25 cellular contexts compared by ENCODE assay signal in genomic region chr1:211490821-211491415, GRCh38. TPM values are rescaled to one million over a fixed set of nuclear protein-coding genes. Genes with fewer than 3 reads are reported as not detected.
DNase-seq lines count a peak whose midpoint lies in the region; ATAC-seq, FAIRE-seq and TF ChIP-seq lines count a peak whose summit lies in the region.
"Had no signal": no experiment of that assay in that cellular context is flagged by ENCODE, and none has a peak within 500 bp of the region (broad histone marks: within the 10 kb centered on the region; RNA-seq: fewer than 3 reads in every experiment).

No MANE protein-coding gene starts in this region.

- H4K20me1 ChIP-seq in HepG2 (ENCODE audit: insufficient read depth, low read length): no peaks in the 10 kb centered on the region

- POLR2A ChIA-PET in HepG2 (lab: Yijun Ruan, JAX): no interaction called here
- POLR2A ChIA-PET in GM10248 (lab: Yijun Ruan, JAX): no interaction called here

- TF ChIP-seq CTCF in BE2C (IDR thresholded peaks at IDR 0.05; ENCODE audit: low read depth, low read length) (no peak), WERI-Rb-1 (IDR thresholded peaks at IDR 0.05; ENCODE audit: low read depth, low read length) (peak; percentile 67), HepG2 (CRISPR knock-in tag; IDR thresholded peaks at IDR 0.05) (peak; percentile 14; the same call in 1 of the 2 replicates), GM10248 (IDR thresholded peaks at IDR 0.05; ENCODE audit: control extremely low read depth, extremely low read depth, low read depth, missing control alignments) (no peak)

- H3K9me3 ChIP-seq in BE2C (no peaks in the 10 kb centered on the region), WERI-Rb-1 (ENCODE audit: severe bottlenecking) (no peaks in the 10 kb centered on the region), HepG2 (ENCODE audit: low read length) (no peaks in the 10 kb centered on the region)

- CTCF ChIA-PET in HepG2 (lab: Yijun Ruan, JAX; ENCODE audit: low intra/inter-chr PET ratio, low total read pairs) (no interaction called here), GM10248 (lab: Yijun Ruan, JAX) (interaction anchor here (1.1 to 2.1 kb wide), 3 partner anchors 11 to 21 kb away, joined by 3 to 9 read pairs (median 5); no protein-coding TSS in a partner anchor)

- no peak overlapping the region for H2AFZ ChIP-seq in HepG2 (ENCODE audit: low read length)

- no peak overlapping the region for H3K4me2 ChIP-seq in HepG2 (ENCODE audit: low read depth, low read length)

- H3K9ac ChIP-seq in HepG2 (ENCODE audit: insufficient read depth, low read depth, low read length): no peak overlapping the region

- peak overlapping the region; percentile 51 for H3K4me3 ChIP-seq in BE2C (ENCODE audit: low read depth, low read length)
- peak overlapping the region; percentile 80 for H3K4me3 ChIP-seq in WERI-Rb-1 (ENCODE audit: low read depth, low read length)
- H3K4me3 ChIP-seq in HepG2 (replicated peaks in 1 of 3; ENCODE audit: insufficient read depth in 1 of 3, low read depth in 2 of 3, low read length in 3 of 3): no peak overlapping the region
- H3K4me3 ChIP-seq: GM12878 had no signal

- BruUV-seq in HepG2 (replicated peaks; lab: Mats Ljungman, UMichigan): no TSS peak

- no peak for DNase-seq in BE2C
- peak; percentile 81 for DNase-seq in NCI-H82 (lab: John Stamatoyannopoulos, UW)
- DNase-seq in WERI-Rb-1: peak; percentile 91
- DNase-seq in HepG2 (ENCODE audit: low spot score): no peak
- no peak for DNase-seq in GM10248 (ENCODE audit: extremely low spot score)
- DNase-seq in kidney glomerular epithelial cell (lab: John Stamatoyannopoulos, UW): no peak
- no peak for DNase-seq in activated CD4-positive, alpha-beta T cell treated with anti-CD3 and anti-CD28 coated beads for 4 hours
- DNase-seq: AML-193; CD8-positive, alpha-beta memory T cell; DMS53; EL; IMR-90; NCI-H1694; NCI-H2081; NCI-H2171; NCI-H524 treated with DMSO at 0.1 percent for 48 hours; PC-3; SHP77 had no signal

- H3K4me1 ChIP-seq in BE2C (peaks cover 46% of the 10 kb centered on the region), HepG2 (ENCODE audit: insufficient read depth, low read length) (no peaks in the 10 kb centered on the region)

- no peak for TF ChIP-seq POLR2A in HepG2 (IDR thresholded peaks at IDR 0.05; ENCODE audit: insufficient read depth in 1 of 2, low read depth in 2 of 2, low read length in 2 of 2)

- no peaks in the 10 kb centered on the region for H3K79me2 ChIP-seq in HepG2 (ENCODE audit: insufficient read depth, low read length)

- peak overlapping the region; percentile 98 for H3K27ac ChIP-seq in WERI-Rb-1
- no peak overlapping the region for H3K27ac ChIP-seq in HepG2 (ENCODE audit: extremely low read length, insufficient read depth, low read length)
- H3K27ac ChIP-seq: C4-2B had no signal

- FAIRE-seq in HepG2 (lab: Jason Lieb, UNC): no peak
- FAIRE-seq: GM12878 had no signal

- H3K36me3 ChIP-seq in BE2C (no peaks in the 10 kb centered on the region), WERI-Rb-1 (peaks cover 41% of the 10 kb centered on the region), HepG2 (replicated peaks in 1 of 2; ENCODE audit: control insufficient read depth in 1 of 2, insufficient read depth in 2 of 2, low read length in 2 of 2) (no peaks in the 10 kb centered on the region)

- no peak for TF ChIP-seq RAD21 in HepG2 (CRISPR knock-in tag; IDR thresholded peaks at IDR 0.05)

- ATAC-seq in HepG2 (peak; percentile 51), GM21737 (IDR thresholded peaks at IDR 0.05; ENCODE audit: unreplicated experiment) (no peak)
- ATAC-seq: GM12878, PC-3 had no signal

- TF ChIP-seq EP300 in HepG2 (IDR thresholded peaks at IDR 0.05; ENCODE audit: low read depth in 2 of 2, low read length in 2 of 2): no peak
- no peak for TF ChIP-seq EP300 in HepG2 (CRISPR knock-in tag; IDR thresholded peaks at IDR 0.05; ENCODE audit: borderline replicate concordance)

- in situ Hi-C loops in HepG2 (cut with HindIII; ENCODE audit: extremely low pct_ligation_motif_present, low pct_unique_long_range_greater_than_20kb): no loop called here

- intact Hi-C loops in HepG2 (cut with micrococcal nuclease; ENCODE audit: unreplicated experiment): no loop called here

- H3K27me3 ChIP-seq in BE2C (no peaks in the 10 kb centered on the region), WERI-Rb-1 (ENCODE audit: insufficient read depth, low read depth, severe bottlenecking) (no peaks in the 10 kb centered on the region), HepG2 (ENCODE audit: control insufficient read depth in 1 of 2, insufficient read depth in 2 of 2, low read length in 2 of 2) (peaks cover 6 to 54% of the 10 kb centered on the region in 2 experiments; a peak in 3 of 5 replicates)

- WGBS in HepG2 (ENCODE audit: low lambda C conversion rate): 32% methylated on average over 5 of the region's 13 CpGs

TF ChIP-seq in HepG2, 621 proteins besides CTCF, POLR2A, EP300 and RAD21:
- TF ChIP-seq PHB2 (IDR thresholded peaks at IDR 0.05; ENCODE audit: partially characterized antibody) (no peak), MXI1 (IDR thresholded peaks at IDR 0.05; ENCODE audit: borderline replicate concordance, low read depth, low read length) (no peak), ZNF556 (CRISPR knock-in tag; IDR thresholded peaks at IDR 0.05; ENCODE audit: borderline replicate concordance) (no peak), KDM2A (CRISPR knock-in tag; IDR thresholded peaks at IDR 0.05; ENCODE audit: borderline replicate concordance, low read depth) (no peak), ZNF296 (CRISPR knock-in tag; conservative IDR thresholded peaks at IDR 0.05) (no peak), SMC3 (IDR thresholded peaks at IDR 0.05; ENCODE audit: low read length) (no peak), THAP8 (CRISPR knock-in tag; IDR thresholded peaks at IDR 0.05; ENCODE audit: borderline replicate concordance) (no peak), ZNF512 (CRISPR knock-in tag; IDR thresholded peaks at IDR 0.05) (no peak), ZNF20 (CRISPR knock-in tag; IDR thresholded peaks at IDR 0.05) (no peak), MAFK (conservative IDR thresholded peaks at IDR 0.05 in 1 of 2, IDR thresholded peaks at IDR 0.05 in 1 of 2; ENCODE audit: low read length in 2 of 2) (no peak)

RNA-seq across cellular contexts. Expression of gene RD3, which starts 1.0 kb away (rescaled TPM):
- polyA plus RNA-seq in BE2C (2012; ENCODE audit: insufficient read depth, insufficient read length, low read depth): 3.4 TPM
- not detected in 2 replicates for total RNA-seq in HepG2 (2016; rRNA removed; fragmentation: Illumina TruSeq; extraction: Trizol)
- total RNA-seq in HepG2 (2016; cell fraction: cytosol; rRNA removed; fragmentation: Illumina TruSeq; extraction: Trizol; ENCODE audit: low read depth): not detected in 2 replicates
- not detected in 2 replicates for total RNA-seq in HepG2 (2016; cell fraction: insoluble cytoplasmic fraction; rRNA removed; fragmentation: Illumina TruSeq; extraction: Trizol)
- not detected in 2 replicates for total RNA-seq in HepG2 (2016; cell fraction: membrane; rRNA removed; fragmentation: Illumina TruSeq; extraction: Trizol)
- not detected in 2 replicates for total RNA-seq in HepG2 (2016; cell fraction: nucleus; rRNA removed; fragmentation: Illumina TruSeq; extraction: Trizol)
- polyA plus RNA-seq in HepG2 (2011; rRNA removed): not detected in 2 replicates
- not detected in 2 replicates for polyA plus RNA-seq in HepG2 (2011; cell fraction: cytosol; rRNA removed)
- polyA plus RNA-seq in HepG2 (2011; cell fraction: nucleus; rRNA removed): not detected in 2 replicates
- polyA plus RNA-seq in HepG2 (2012): not detected in 2 replicates
- polyA plus RNA-seq in HepG2 (2016; cell fraction: cytosol; fragmentation: Illumina TruSeq; extraction: Trizol; ENCODE audit: low read depth): not detected in 2 replicates
- polyA plus RNA-seq in HepG2 (2016; cell fraction: insoluble cytoplasmic fraction; fragmentation: Illumina TruSeq; extraction: Trizol; ENCODE audit: low read depth): not detected in 2 replicates
- polyA plus RNA-seq in HepG2 (2016; cell fraction: membrane; fragmentation: Illumina TruSeq; extraction: Trizol; ENCODE audit: low read depth): not detected in 2 replicates
- polyA plus RNA-seq in HepG2 (2016; cell fraction: nucleus; fragmentation: Illumina TruSeq; extraction: Trizol; ENCODE audit: insufficient read depth, low read depth): not detected in 2 replicates
- polyA minus RNA-seq in HepG2 (2011; rRNA and poly(A)+ RNA removed; ENCODE audit: low replicate concordance): not detected in 2 replicates
- not detected in 2 replicates for polyA minus RNA-seq in HepG2 (2011; cell fraction: cytosol; rRNA and poly(A)+ RNA removed)
- not detected in 2 replicates for polyA minus RNA-seq in HepG2 (2011; cell fraction: nucleus; rRNA and poly(A)+ RNA removed)
- total RNA-seq: A172; CD8-positive, alpha-beta memory T cell; GM12878; HT1080; IMR-90; PC-3; RPMI7951 had no signal
- polyA plus RNA-seq: AG04450; CD8-positive, alpha-beta memory T cell; GM12878; IMR-90 had no signal

Comparison
In these comparisons a context has a peak if more than half of its experiments do, and no peak if none do; other contexts are left out.
1. DNase-seq: peak in NCI-H82 (single experiment) and WERI-Rb-1 (single experiment); none in BE2C (single experiment), HepG2 (single experiment), GM10248 (single experiment), kidney glomerular epithelial cell (single experiment) and activated CD4-positive, alpha-beta T cell treated with anti-CD3 and anti-CD28 coated beads for 4 hours (0 of 2).
2. H3K4me3 ChIP-seq: peak in BE2C (single experiment) and WERI-Rb-1 (single experiment); none in HepG2 (0 of 3).
3. CTCF ChIP-seq: peak in WERI-Rb-1 (single experiment) and HepG2 (single experiment); none in BE2C (single experiment) and GM10248 (single experiment).